1 cellular context compared by ENCODE assay signal in the genomic region with DNA sequence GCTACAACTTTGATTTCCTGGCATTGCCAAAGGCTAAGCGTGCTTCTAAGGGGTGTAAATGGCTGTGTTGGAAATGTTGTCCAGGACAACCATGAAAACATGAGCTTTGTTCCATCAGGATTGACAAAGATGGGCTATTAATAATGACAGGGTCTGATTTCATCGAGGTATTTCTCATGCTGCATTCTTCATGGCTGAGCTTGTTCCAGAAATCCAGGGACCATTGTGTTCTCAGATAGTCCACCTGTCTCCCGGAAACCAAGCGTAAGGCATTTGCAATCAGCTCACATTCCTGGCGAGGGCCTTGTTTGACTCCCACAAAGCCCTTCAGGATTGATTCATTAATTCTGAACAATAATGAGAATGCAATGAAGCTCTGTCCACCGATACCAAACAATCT.
TF ChIP-seq lines count a peak whose summit lies in the region.

No MANE protein-coding gene starts in this region.

TF ChIP-seq in H1, 55 proteins besides CTCF, POLR2A, EP300 and RAD21:
- no peak for TF ChIP-seq RNF2 (IDR thresholded peaks at IDR 0.05; ENCODE audit: borderline replicate concordance, low read depth, low read length, missing control alignments, poor library complexity, severe bottlenecking)
- TF ChIP-seq, protein P1, sequence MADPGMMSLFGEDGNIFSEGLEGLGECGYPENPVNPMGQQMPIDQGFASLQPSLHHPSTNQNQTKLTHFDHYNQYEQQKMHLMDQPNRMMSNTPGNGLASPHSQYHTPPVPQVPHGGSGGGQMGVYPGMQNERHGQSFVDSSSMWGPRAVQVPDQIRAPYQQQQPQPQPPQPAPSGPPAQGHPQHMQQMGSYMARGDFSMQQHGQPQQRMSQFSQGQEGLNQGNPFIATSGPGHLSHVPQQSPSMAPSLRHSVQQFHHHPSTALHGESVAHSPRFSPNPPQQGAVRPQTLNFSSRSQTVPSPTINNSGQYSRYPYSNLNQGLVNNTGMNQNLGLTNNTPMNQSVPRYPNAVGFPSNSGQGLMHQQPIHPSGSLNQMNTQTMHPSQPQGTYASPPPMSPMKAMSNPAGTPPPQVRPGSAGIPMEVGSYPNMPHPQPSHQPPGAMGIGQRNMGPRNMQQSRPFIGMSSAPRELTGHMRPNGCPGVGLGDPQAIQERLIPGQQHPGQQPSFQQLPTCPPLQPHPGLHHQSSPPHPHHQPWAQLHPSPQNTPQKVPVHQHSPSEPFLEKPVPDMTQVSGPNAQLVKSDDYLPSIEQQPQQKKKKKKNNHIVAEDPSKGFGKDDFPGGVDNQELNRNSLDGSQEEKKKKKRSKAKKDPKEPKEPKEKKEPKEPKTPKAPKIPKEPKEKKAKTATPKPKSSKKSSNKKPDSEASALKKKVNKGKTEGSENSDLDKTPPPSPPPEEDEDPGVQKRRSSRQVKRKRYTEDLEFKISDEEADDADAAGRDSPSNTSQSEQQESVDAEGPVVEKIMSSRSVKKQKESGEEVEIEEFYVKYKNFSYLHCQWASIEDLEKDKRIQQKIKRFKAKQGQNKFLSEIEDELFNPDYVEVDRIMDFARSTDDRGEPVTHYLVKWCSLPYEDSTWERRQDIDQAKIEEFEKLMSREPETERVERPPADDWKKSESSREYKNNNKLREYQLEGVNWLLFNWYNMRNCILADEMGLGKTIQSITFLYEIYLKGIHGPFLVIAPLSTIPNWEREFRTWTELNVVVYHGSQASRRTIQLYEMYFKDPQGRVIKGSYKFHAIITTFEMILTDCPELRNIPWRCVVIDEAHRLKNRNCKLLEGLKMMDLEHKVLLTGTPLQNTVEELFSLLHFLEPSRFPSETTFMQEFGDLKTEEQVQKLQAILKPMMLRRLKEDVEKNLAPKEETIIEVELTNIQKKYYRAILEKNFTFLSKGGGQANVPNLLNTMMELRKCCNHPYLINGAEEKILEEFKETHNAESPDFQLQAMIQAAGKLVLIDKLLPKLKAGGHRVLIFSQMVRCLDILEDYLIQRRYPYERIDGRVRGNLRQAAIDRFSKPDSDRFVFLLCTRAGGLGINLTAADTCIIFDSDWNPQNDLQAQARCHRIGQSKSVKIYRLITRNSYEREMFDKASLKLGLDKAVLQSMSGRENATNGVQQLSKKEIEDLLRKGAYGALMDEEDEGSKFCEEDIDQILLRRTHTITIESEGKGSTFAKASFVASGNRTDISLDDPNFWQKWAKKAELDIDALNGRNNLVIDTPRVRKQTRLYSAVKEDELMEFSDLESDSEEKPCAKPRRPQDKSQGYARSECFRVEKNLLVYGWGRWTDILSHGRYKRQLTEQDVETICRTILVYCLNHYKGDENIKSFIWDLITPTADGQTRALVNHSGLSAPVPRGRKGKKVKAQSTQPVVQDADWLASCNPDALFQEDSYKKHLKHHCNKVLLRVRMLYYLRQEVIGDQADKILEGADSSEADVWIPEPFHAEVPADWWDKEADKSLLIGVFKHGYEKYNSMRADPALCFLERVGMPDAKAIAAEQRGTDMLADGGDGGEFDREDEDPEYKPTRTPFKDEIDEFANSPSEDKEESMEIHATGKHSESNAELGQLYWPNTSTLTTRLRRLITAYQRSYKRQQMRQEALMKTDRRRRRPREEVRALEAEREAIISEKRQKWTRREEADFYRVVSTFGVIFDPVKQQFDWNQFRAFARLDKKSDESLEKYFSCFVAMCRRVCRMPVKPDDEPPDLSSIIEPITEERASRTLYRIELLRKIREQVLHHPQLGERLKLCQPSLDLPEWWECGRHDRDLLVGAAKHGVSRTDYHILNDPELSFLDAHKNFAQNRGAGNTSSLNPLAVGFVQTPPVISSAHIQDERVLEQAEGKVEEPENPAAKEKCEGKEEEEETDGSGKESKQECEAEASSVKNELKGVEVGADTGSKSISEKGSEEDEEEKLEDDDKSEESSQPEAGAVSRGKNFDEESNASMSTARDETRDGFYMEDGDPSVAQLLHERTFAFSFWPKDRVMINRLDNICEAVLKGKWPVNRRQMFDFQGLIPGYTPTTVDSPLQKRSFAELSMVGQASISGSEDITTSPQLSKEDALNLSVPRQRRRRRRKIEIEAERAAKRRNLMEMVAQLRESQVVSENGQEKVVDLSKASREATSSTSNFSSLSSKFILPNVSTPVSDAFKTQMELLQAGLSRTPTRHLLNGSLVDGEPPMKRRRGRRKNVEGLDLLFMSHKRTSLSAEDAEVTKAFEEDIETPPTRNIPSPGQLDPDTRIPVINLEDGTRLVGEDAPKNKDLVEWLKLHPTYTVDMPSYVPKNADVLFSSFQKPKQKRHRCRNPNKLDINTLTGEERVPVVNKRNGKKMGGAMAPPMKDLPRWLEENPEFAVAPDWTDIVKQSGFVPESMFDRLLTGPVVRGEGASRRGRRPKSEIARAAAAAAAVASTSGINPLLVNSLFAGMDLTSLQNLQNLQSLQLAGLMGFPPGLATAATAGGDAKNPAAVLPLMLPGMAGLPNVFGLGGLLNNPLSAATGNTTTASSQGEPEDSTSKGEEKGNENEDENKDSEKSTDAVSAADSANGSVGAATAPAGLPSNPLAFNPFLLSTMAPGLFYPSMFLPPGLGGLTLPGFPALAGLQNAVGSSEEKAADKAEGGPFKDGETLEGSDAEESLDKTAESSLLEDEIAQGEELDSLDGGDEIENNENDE (IDR thresholded peaks at IDR 0.05; ENCODE audit: insufficient replicate concordance, low read length), result no peak
- TF ChIP-seq RBBP5 (IDR thresholded peaks at IDR 0.05; ENCODE audit: borderline replicate concordance, low read depth, low read length), result no peak
- no peak for TF ChIP-seq ZNF274 (IDR thresholded peaks at IDR 0.05; ENCODE audit: borderline replicate concordance, extremely low read depth, low read length)
